In the genomic region with DNA sequence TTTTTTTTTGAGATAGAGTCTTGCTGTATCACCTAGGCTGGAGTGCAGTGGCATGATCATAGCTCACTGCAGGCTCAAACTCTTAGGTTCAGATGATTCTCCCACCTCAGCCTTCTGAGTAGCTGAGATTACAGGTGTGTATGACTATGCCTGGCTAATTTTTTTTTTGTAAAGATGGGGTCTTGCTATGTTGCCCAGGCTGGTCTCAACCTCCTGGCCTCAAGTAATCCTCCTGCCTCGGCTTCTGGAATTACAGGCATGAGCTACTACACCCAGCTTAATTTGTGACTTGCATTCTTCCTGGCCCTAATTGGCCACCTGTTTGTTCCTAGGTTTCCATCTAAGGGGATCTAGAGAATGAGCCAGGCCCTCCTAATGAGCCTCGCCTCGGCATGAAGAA, we compare ENCODE assay signal across 25 cellular contexts.
"Had no signal": no experiment of that assay in that cellular context is flagged by ENCODE, and none has a peak within 500 bp of the region (broad histone marks: within the 10 kb centered on the region; RNA-seq: fewer than 3 reads in every experiment).

No MANE protein-coding gene starts in this region.

- H3K27ac Mint-ChIP-seq: endodermal cell; nephron progenitor cell; stimulated activated memory B cell treated with anti-CD40 and anti-IgM and Interleukin-4, amounts not matched to agents 10 μg/mL and 1 μg/mL and 100 μg/mL, for 72 hours; stimulated activated naive CD8-positive, alpha-beta T cell treated with anti-CD3 and anti-CD28 coated beads, Interleukin-15, amount 100 ng/mL, for 72 hours had no signal

- H3K4me1 ChIP-seq: foreskin keratinocyte, gastroesophageal sphincter, psoas muscle, sigmoid colon, suprapubic skin, transverse colon, upper lobe of right lung, uterus had no signal

- H3K36me3 Mint-ChIP-seq: naive thymus-derived CD8-positive, alpha-beta T cell; stimulated activated memory B cell treated with anti-CD40 and anti-IgM and Interleukin-4, amounts not matched to agents 10 μg/mL and 1 μg/mL and 100 μg/mL, for 72 hours had no signal

- H3K9me3 Mint-ChIP-seq: endodermal cell; nephron progenitor cell; stimulated activated memory B cell treated with anti-CD40 and anti-IgM and Interleukin-4, amounts not matched to agents 10 μg/mL and 1 μg/mL and 100 μg/mL, for 72 hours; stimulated activated naive CD8-positive, alpha-beta T cell treated with anti-CD3 and anti-CD28 coated beads, Interleukin-15, amount 100 ng/mL, for 72 hours had no signal

- H3K4me3 ChIP-seq: dorsolateral prefrontal cortex, esophagus muscularis mucosa, gastroesophageal sphincter, heart left ventricle, hepatocyte, ovary, psoas muscle, sigmoid colon, suprapubic skin, transverse colon, upper lobe of right lung, uterus had no signal

- H3K4me3 Mint-ChIP-seq: naive thymus-derived CD8-positive, alpha-beta T cell; nephron progenitor cell; stimulated activated memory B cell treated with anti-CD40 and anti-IgM and Interleukin-4, amounts not matched to agents 10 μg/mL and 1 μg/mL and 100 μg/mL, for 72 hours; stimulated activated naive CD8-positive, alpha-beta T cell treated with anti-CD3 and anti-CD28 coated beads, Interleukin-15, amount 100 ng/mL, for 72 hours had no signal

- H3K4me1 Mint-ChIP-seq: naive thymus-derived CD8-positive, alpha-beta T cell; stimulated activated naive CD8-positive, alpha-beta T cell treated with anti-CD3 and anti-CD28 coated beads, Interleukin-15, amount 100 ng/mL, for 72 hours had no signal

- H3K27ac ChIP-seq: esophagus muscularis mucosa, foreskin keratinocyte, gastroesophageal sphincter, heart left ventricle, hepatocyte, ovary, psoas muscle, sigmoid colon, suprapubic skin, transverse colon, upper lobe of right lung, uterus had no signal

- H2AFZ ChIP-seq: hepatocyte had no signal

- H3K79me2 ChIP-seq: hepatocyte had no signal

- H3K9me3 ChIP-seq: esophagus muscularis mucosa, gastroesophageal sphincter, heart left ventricle, ovary, psoas muscle, sigmoid colon, suprapubic skin, transverse colon, upper lobe of right lung, uterus had no signal

- H3K27me3 ChIP-seq: dorsolateral prefrontal cortex, esophagus muscularis mucosa, gastroesophageal sphincter, hepatocyte, ovary, sigmoid colon, suprapubic skin, transverse colon, upper lobe of right lung, uterus had no signal

- H3K4me2 ChIP-seq: hepatocyte had no signal

- DNase-seq: dorsolateral prefrontal cortex; effector CD8-positive, alpha-beta T cell; foreskin keratinocyte; heart left ventricle; kidney; naive thymus-derived CD8-positive, alpha-beta T cell; nephron progenitor cell; occipital lobe; ovary; posterior cingulate gyrus; psoas muscle; right cardiac atrium; sigmoid colon; stimulated activated CD4-positive, alpha-beta T cell treated with anti-CD3 and anti-CD28 coated beads, Interleukin-2, amount 100 ng/mL, for 24 hours; stimulated activated CD4-positive, alpha-beta T cell treated with anti-CD3 and anti-CD28 coated beads, Interleukin-4, amount 100 ng/mL, for 4 hours; stimulated activated naive CD8-positive, alpha-beta T cell treated with anti-CD3 and anti-CD28 coated beads, Interleukin-15, amount 100 ng/mL, for 72 hours; transverse colon; upper lobe of right lung; uterus had no signal

- H3K36me3 ChIP-seq: esophagus muscularis mucosa, gastroesophageal sphincter, heart left ventricle, ovary, sigmoid colon, suprapubic skin, transverse colon, upper lobe of right lung, uterus had no signal
